ENCODE assay signal across 8 cellular contexts in genomic region chr9:128920381-128921058, GRCh38. TPM values are rescaled to one million over a fixed set of nuclear protein-coding genes. Genes with fewer than 3 reads are reported as not detected.
DNase-seq lines count a peak whose midpoint lies in the region; ATAC-seq and TF ChIP-seq lines count a peak whose summit lies in the region.

PHYHD1 (plus strand) TSS chr9:128920982; CDS start chr9:128922324, 1,342 bp downstream.

- H3K4me3 ChIP-seq in DOHH2 (ENCODE audit: low read length) = peak within 1 kb of the TSS; percentile 77
- peak within 1 kb of the TSS; percentile 55 for H3K4me3 ChIP-seq in fibroblast of pulmonary artery (replicated peaks; ENCODE audit: low read depth, low read length)

- H3K27ac ChIP-seq in DOHH2 (ENCODE audit: low read depth, low read length) = peak within 1 kb of the TSS; percentile 94
- H3K27ac ChIP-seq in RWPE1 = peak within 1 kb of the TSS; percentile 99

- POLR2A ChIA-PET in RWPE1 (lab: Yijun Ruan, JAX; ENCODE audit: low non-redundant PET) = interaction anchor here (0.6 kb wide), 1 partner anchor 30 kb away, joined by 3 read pairs; no protein-coding TSS in a partner anchor

- H3F3A ChIP-seq in DOHH2 (ENCODE audit: control insufficient read depth, insufficient read depth) = peaks cover 5% of the 10 kb centered on the region; the same call in 1 of the 2 replicates

- TF ChIP-seq CTCF in DOHH2 (IDR thresholded peaks at IDR 0.05; ENCODE audit: low read depth, low read length, poor library complexity, severe bottlenecking) (no peak), RWPE1 (conservative IDR thresholded peaks at IDR 0.05; ENCODE audit: low read depth) (no peak), fibroblast of pulmonary artery (IDR thresholded peaks at IDR 0.05; ENCODE audit: low read length, missing control alignments) (no peak), neural crest cell (conservative IDR thresholded peaks at IDR 0.05) (no peak)

- no peaks in the 10 kb centered on the region for H3K27me3 ChIP-seq in DOHH2 (ENCODE audit: control insufficient read depth, low read length)

- CTCF ChIA-PET in RWPE1 (lab: Yijun Ruan, JAX) = interaction anchor here (0.5 to 1.1 kb wide), 5 partner anchors 19 to 1119 kb away, joined by 3 to 6 read pairs (median 3); no protein-coding TSS in a partner anchor

- H3K36me3 Mint-ChIP-seq in neural crest cell (ENCODE audit: low read depth) = no peaks in the 10 kb centered on the region

- peak within 1 kb of the TSS; percentile 91 for H3K4me2 ChIP-seq in DOHH2 (ENCODE audit: low read length)

- H3K9me3 ChIP-seq in DOHH2 (ENCODE audit: control insufficient read depth, insufficient read depth, low read length) = no peaks in the 10 kb centered on the region

- H4K20me1 ChIP-seq in DOHH2 (ENCODE audit: control insufficient read depth, insufficient read depth, low read depth, low read length) = no peaks in the 10 kb centered on the region

- ATAC-seq in HG03469 (IDR thresholded peaks at IDR 0.05; ENCODE audit: unreplicated experiment) = no peak

- peaks cover 20% of the 10 kb centered on the region for H3K36me3 ChIP-seq in DOHH2 (ENCODE audit: control insufficient read depth, low read length)

- H3K27me3 Mint-ChIP-seq in neural crest cell (ENCODE audit: low read depth) = no peaks in the 10 kb centered on the region

- peak within 1 kb of the TSS; percentile 89 for H3K4me3 Mint-ChIP-seq in neural crest cell

- DNase-seq in RWPE1 (ENCODE audit: low spot score) (peak; percentile 74), fibroblast of pulmonary artery (ENCODE audit: low read depth) (peak; percentile 63), neural crest cell (ENCODE audit: low read depth, low spot score) (no peak), GDM1 (lab: John Stamatoyannopoulos, UW) (no peak), Kasumi-1 (lab: John Stamatoyannopoulos, UW) (no peak)
- no peak for DNase-seq in activated CD4-positive, alpha-beta T cell treated with anti-CD3 and anti-CD28 coated beads for 4 hours

- H3K4me1 Mint-ChIP-seq in neural crest cell = peaks cover 12% of the 10 kb centered on the region

- peak within 1 kb of the TSS; percentile 96 for H3K27ac Mint-ChIP-seq in neural crest cell (ENCODE audit: unreplicated experiment)

- H3K9me2 ChIP-seq in DOHH2 (replicated peaks; ENCODE audit: control insufficient read depth, low read length) = no peaks in the 10 kb centered on the region

- peaks cover 6% of the 10 kb centered on the region; the same call in 1 of the 2 replicates for H3K79me2 ChIP-seq in DOHH2 (ENCODE audit: control insufficient read depth, low read length)

- peaks cover 17% of the 10 kb centered on the region for H3K4me1 ChIP-seq in DOHH2 (ENCODE audit: control insufficient read depth, low read length)

- H3K9me3 Mint-ChIP-seq in neural crest cell = no peaks in the 10 kb centered on the region

RNA-seq across cellular contexts. Expression of gene PHYHD1, which starts in this region (rescaled TPM):
- total RNA-seq in neural crest cell = 3.9 and 5.0 TPM in 2 replicates

Comparison
In these comparisons a context has a peak if more than half of its experiments do, and no peak if none do; other contexts are left out.
1. DNase-seq: peak in RWPE1 (single experiment) and fibroblast of pulmonary artery (single experiment); none in neural crest cell (single experiment), GDM1 (single experiment), activated CD4-positive, alpha-beta T cell treated with anti-CD3 and anti-CD28 coated beads for 4 hours (0 of 2) and Kasumi-1 (0 of 2).